19 cellular contexts compared by ENCODE assay signal in genomic region chr15:28262438-28262837, GRCh38. TPM values are rescaled to one million over a fixed set of nuclear protein-coding genes. Genes with fewer than 3 reads are reported as not detected.
DNase-seq lines count a peak whose midpoint lies in the region; ATAC-seq, FAIRE-seq and TF ChIP-seq lines count a peak whose summit lies in the region.
"Had no signal": no experiment of that assay in that cellular context is flagged by ENCODE, and none has a peak within 500 bp of the region (broad histone marks: within the 10 kb centered on the region; RNA-seq: fewer than 3 reads in every experiment).

No MANE protein-coding gene starts in this region.

- no peak for TF ChIP-seq POLR2A in gastroesophageal sphincter (IDR thresholded peaks at IDR 0.05)

- H3K4me3 ChIP-seq in endodermal cell (ENCODE audit: low read length) (no peak overlapping the region), gastroesophageal sphincter (no peak overlapping the region)
- H3K4me3 ChIP-seq: A549, GM12878, HAP-1 had no signal

- peaks cover 89% of the 10 kb centered on the region for H3K36me3 Mint-ChIP-seq in CD4-positive, alpha-beta T cell (ENCODE audit: low read depth)
- peaks cover 74% of the 10 kb centered on the region for H3K36me3 Mint-ChIP-seq in endodermal cell (ENCODE audit: low read depth)

- TF ChIP-seq EP300 in gastroesophageal sphincter (IDR thresholded peaks at IDR 0.05) = no peak

- no peaks in the 10 kb centered on the region for H3K9me3 ChIP-seq in CD4-positive, alpha-beta T cell (ENCODE audit: control insufficient read depth, low read length)
- no peaks in the 10 kb centered on the region for H3K9me3 ChIP-seq in endodermal cell (ENCODE audit: control insufficient read depth, low read length)
- no peaks in the 10 kb centered on the region for H3K9me3 ChIP-seq in gastroesophageal sphincter
- H3K9me3 ChIP-seq: A549, HAP-1 had no signal

- intact Hi-C loops in CD4-positive, alpha-beta T cell (cut with DNase I, micrococcal nuclease) = no loop called here
- intact Hi-C loops in left colon (cut with DNase I, micrococcal nuclease) = no loop called here

- H3K27ac ChIP-seq in CD4-positive, alpha-beta T cell (ENCODE audit: low read depth, low read length) = no peak overlapping the region
- no peak overlapping the region for H3K27ac ChIP-seq in endodermal cell (ENCODE audit: low read depth, low read length)
- H3K27ac ChIP-seq in gastroesophageal sphincter = no peak overlapping the region
- H3K27ac ChIP-seq: 22Rv1, A549, C4-2B, HL-60 had no signal

- no peak for ATAC-seq in CD4-positive, alpha-beta T cell (ENCODE audit: poor library complexity)
- ATAC-seq in left colon = no peak
- ATAC-seq in gastroesophageal sphincter = no peak
- ATAC-seq: A549, GM12878 had no signal

- H3K4me1 ChIP-seq in endodermal cell (ENCODE audit: control insufficient read depth, insufficient read depth, low read length) = no peaks in the 10 kb centered on the region
- H3K4me1 ChIP-seq in gastroesophageal sphincter = peaks cover 0 to 15% (median 0%) of the 10 kb centered on the region in 3 donors
- H3K4me1 ChIP-seq: A549, HAP-1 had no signal

- POLR2A ChIA-PET in CD4-positive, alpha-beta T cell (lab: Charles Lee) = no interaction called here

- H3K9me3 Mint-ChIP-seq in CD4-positive, alpha-beta T cell = no peaks in the 10 kb centered on the region
- H3K9me3 Mint-ChIP-seq in endodermal cell = no peaks in the 10 kb centered on the region
- H3K9me3 Mint-ChIP-seq: CD4-positive, alpha-beta memory T cell had no signal

- no peaks in the 10 kb centered on the region for H3K27me3 ChIP-seq in CD4-positive, alpha-beta T cell (ENCODE audit: control insufficient read depth, insufficient read depth, low read length)
- H3K27me3 ChIP-seq in endodermal cell (ENCODE audit: control insufficient read depth, insufficient read depth, low read length, poor library complexity, severe bottlenecking) (no peaks in the 10 kb centered on the region), gastroesophageal sphincter (no peaks in the 10 kb centered on the region)

- H3K27ac Mint-ChIP-seq in CD4-positive, alpha-beta T cell = peak overlapping the region; percentile 1
- peak overlapping the region; percentile 7 for H3K27ac Mint-ChIP-seq in endodermal cell

- peak; percentile 76 for FAIRE-seq in urothelium cell line (lab: Jason Lieb, UNC)
- FAIRE-seq: GM12878, H1 had no signal

- H3K4me1 Mint-ChIP-seq in CD4-positive, alpha-beta T cell (ENCODE audit: low read depth) = peaks cover 27% of the 10 kb centered on the region
- H3K4me1 Mint-ChIP-seq in endodermal cell = peaks cover 8% of the 10 kb centered on the region

- H3K4me3 Mint-ChIP-seq in CD4-positive, alpha-beta T cell = no peak overlapping the region
- no peak overlapping the region for H3K4me3 Mint-ChIP-seq in endodermal cell
- H3K4me3 Mint-ChIP-seq: CD4-positive, alpha-beta memory T cell had no signal

- TF ChIP-seq CTCF in CD4-positive, alpha-beta T cell (IDR thresholded peaks at IDR 0.05) = no peak
- TF ChIP-seq CTCF in endodermal cell (conservative IDR thresholded peaks at IDR 0.05) (no peak), gastroesophageal sphincter (IDR thresholded peaks at IDR 0.05) (no peak)

- H3K9ac ChIP-seq in endodermal cell (ENCODE audit: extremely low read depth, low read length, poor library complexity, severe bottlenecking) = no peak overlapping the region

- CTCF ChIA-PET in CD4-positive, alpha-beta T cell (lab: Charles Lee) = no interaction called here

- no peak for DNase-seq in CD4-positive, alpha-beta T cell
- DNase-seq in NCI-H69 (lab: John Stamatoyannopoulos, UW) (peak; percentile 9), endodermal cell (no peak), urothelium cell line (ENCODE audit: low spot score) (no peak), left colon (no peak), cerebellar nuclear complex (lab: John Stamatoyannopoulos, UW) (no peak)
- DNase-seq: AML-193; Calu3; CD4-positive, alpha-beta memory T cell; DMS79 treated with DMSO at 0.1 percent for 48 hours; GF-D8 had no signal

- H3K36me3 ChIP-seq in endodermal cell (ENCODE audit: control insufficient read depth, insufficient read depth, low read length) (peaks cover 89% of the 10 kb centered on the region), gastroesophageal sphincter (peaks cover 0 to 75% of the 10 kb centered on the region in 2 donors)

- no peaks in the 10 kb centered on the region for H3K27me3 Mint-ChIP-seq in CD4-positive, alpha-beta T cell
- no peaks in the 10 kb centered on the region for H3K27me3 Mint-ChIP-seq in endodermal cell (ENCODE audit: insufficient read depth)
- H3K27me3 Mint-ChIP-seq: CD4-positive, alpha-beta memory T cell had no signal

RNA-seq across cellular contexts. Expression of gene HERC2, which starts 59.5 kb away (rescaled TPM):
- 10 to 100 TPM; 36.0 to 36.5 TPM for total RNA-seq in CD4-positive, alpha-beta T cell
- total RNA-seq in endodermal cell = 100 to 1,000 TPM; 105 to 112 TPM
- 28.8 TPM for polyA plus RNA-seq in endodermal cell (2013, experiment 1 of 2)
- 28.2 TPM for polyA plus RNA-seq in endodermal cell (2013, experiment 2 of 2)
- total RNA-seq in left colon = 10 to 100 TPM; 68.9 to 73.1 TPM
- 10 to 100 TPM; 38.6 to 94.6 (median 56.1) TPM for total RNA-seq in gastroesophageal sphincter
